Comparison of ENCODE assay signal across 33 cellular contexts in genomic region chr10:125929613-125930012, GRCh38. TPM values are rescaled to one million over a fixed set of nuclear protein-coding genes. Genes with fewer than 3 reads are reported as not detected.
"Had no signal": no experiment of that assay in that cellular context is flagged by ENCODE, and none has a peak within 500 bp of the region (broad histone marks: within the 10 kb centered on the region; RNA-seq: fewer than 3 reads in every experiment).

No MANE protein-coding gene starts in this region.

- H3K9ac ChIP-seq: KMS-11 had no signal

- H3K27me3 ChIP-seq: body of pancreas, breast epithelium had no signal

- H3K27ac ChIP-seq: body of pancreas, breast epithelium, KMS-11, VCaP had no signal

- H3K27ac Mint-ChIP-seq: activated B cell treated with CpG ODN at 0.5 μM for 24 hours; activated CD8-positive, alpha-beta T cell treated with anti-CD3 and anti-CD28 coated beads for 36 hours; activated naive CD4-positive, alpha-beta T cell treated with anti-CD3 and anti-CD28 coated beads, Interleukin-2, amount 50 U/mL, for 24 hours; activated naive CD8-positive, alpha-beta T cell treated with anti-CD3 and anti-CD28 coated beads, Interleukin-2, amount 10 ng/mL, durations not matched to agents 7 days and 5 days; activated T-cell treated with anti-CD3 and anti-CD28 coated beads, Interleukin-2, amount 50 U/mL, for 72 hours; activated T-helper 2 cell treated with anti-CD3 and anti-CD28 coated beads, Interferon-gamma antibody, Interleukin-2, Interleukin-4, amounts not matched to agents 10 μg/mL and 5 μg/mL and 100 μg/mL, durations not matched to agents 14 hours and 24 hours and 36 hours had no signal

- H3K4me1 Mint-ChIP-seq: activated B cell treated with CpG ODN at 0.5 μM for 24 hours; activated naive CD4-positive, alpha-beta T cell treated with anti-CD3 and anti-CD28 coated beads, Interleukin-2, amount 50 U/mL, for 24 hours; activated naive CD8-positive, alpha-beta T cell treated with anti-CD3 and anti-CD28 coated beads, Interleukin-2, amount 10 ng/mL, durations not matched to agents 7 days and 5 days had no signal

- ATAC-seq: activated CD8-positive, alpha-beta T cell treated with anti-CD3 and anti-CD28 coated beads for 36 hours; activated T-cell treated with anti-CD3 and anti-CD28 coated beads, Interleukin-2, amount 50 U/mL, for 72 hours; body of pancreas; PC-3 had no signal

- H3K36me3 Mint-ChIP-seq: activated naive CD4-positive, alpha-beta T cell treated with anti-CD3 and anti-CD28 coated beads, Interleukin-2, amount 50 U/mL, for 24 hours; activated naive CD8-positive, alpha-beta T cell treated with anti-CD3 and anti-CD28 coated beads, Interleukin-2, amount 10 ng/mL, durations not matched to agents 7 days and 5 days had no signal

- H3K9me3 ChIP-seq: body of pancreas, breast epithelium had no signal

- H3K4me3 Mint-ChIP-seq: activated B cell treated with CpG ODN at 0.5 μM for 24 hours; activated CD8-positive, alpha-beta T cell treated with anti-CD3 and anti-CD28 coated beads for 36 hours; activated naive CD4-positive, alpha-beta T cell treated with anti-CD3 and anti-CD28 coated beads, Interleukin-2, amount 50 U/mL, for 24 hours; activated naive CD8-positive, alpha-beta T cell treated with anti-CD3 and anti-CD28 coated beads, Interleukin-2, amount 10 ng/mL, durations not matched to agents 7 days and 5 days; activated T-cell treated with anti-CD3 and anti-CD28 coated beads, Interleukin-2, amount 50 U/mL, for 72 hours had no signal

- H3K36me3 ChIP-seq: breast epithelium had no signal

- H3K4me1 ChIP-seq: body of pancreas, breast epithelium had no signal

- H3K9me3 Mint-ChIP-seq: activated B cell treated with CpG ODN at 0.5 μM for 24 hours; activated naive CD4-positive, alpha-beta T cell treated with anti-CD3 and anti-CD28 coated beads, Interleukin-2, amount 50 U/mL, for 24 hours; activated naive CD8-positive, alpha-beta T cell treated with anti-CD3 and anti-CD28 coated beads, Interleukin-2, amount 10 ng/mL, durations not matched to agents 7 days and 5 days; activated T-cell treated with anti-CD3 and anti-CD28 coated beads, Interleukin-2, amount 50 U/mL, for 72 hours; activated T-helper 2 cell treated with anti-CD3 and anti-CD28 coated beads, Interferon-gamma antibody, Interleukin-2, Interleukin-4, amounts not matched to agents 10 μg/mL and 5 μg/mL and 100 μg/mL, durations not matched to agents 14 hours and 24 hours and 36 hours had no signal

- DNase-seq: activated B cell treated with CpG ODN at 0.5 μM for 24 hours; activated CD4-positive, alpha-beta T cell treated with anti-CD3 and anti-CD28 coated beads for 4 hours; activated CD4-positive, CD25-positive, alpha-beta regulatory T cell treated with anti-CD3 and anti-CD28 coated beads, Interleukin-2, amount 50 U/mL, for 72 hours; activated CD8-positive, alpha-beta T cell treated with anti-CD3 and anti-CD28 coated beads for 36 hours; activated gamma-delta T cell; activated naive CD4-positive, alpha-beta T cell treated with Interleukin-2 at 50 U/mL for 16 hours; activated naive CD8-positive, alpha-beta T cell treated with anti-CD3 and anti-CD28 coated beads, Interleukin-2, amount 10 ng/mL, durations not matched to agents 7 days and 5 days; activated T-cell treated with anti-CD3 and anti-CD28 coated beads, Interleukin-2, amount 50 U/mL, for 1 hour; activated T-cell treated with anti-CD3 and anti-CD28 coated beads, Interleukin-2, amount 50 U/mL, for 72 hours; body of pancreas; cerebellar nuclear complex; MM.1S; MV-4-11; NCI-H1092; NCI-H187; NCI-H2029 treated with DMSO at 0.1 percent for 48 hours; NCI-H2107; NCI-H226; NCI-H446 treated with DMSO at 0.1 percent for 48 hours; NCI-H526; NCI-H748 treated with DMSO at 0.1 percent for 48 hours; NK-92 treated with Interleukin-12 subunit alpha and Interleukin-12 subunit beta, amount 100 ng/mL, for 24 hours; PC-3; Right ventricle myocardium superior; SW 1271; T-helper 1 cell; T-helper 2 cell; T-helper 9 cell had no signal

- H3K4me3 ChIP-seq: body of pancreas, breast epithelium had no signal

RNA-seq across cellular contexts. Expression of gene FANK1, which starts 33.2 kb away (rescaled TPM):
- total RNA-seq: activated T-helper 2 cell treated with anti-CD3 and anti-CD28 coated beads, Interferon-gamma antibody, Interleukin-2, Interleukin-4, amounts not matched to agents 10 μg/mL and 5 μg/mL and 100 μg/mL, durations not matched to agents 14 hours and 24 hours and 36 hours had no signal
